In genomic region chr10:27504897-27505457, GRCh38 we compare ENCODE assay signal across 8 cellular contexts. TPM values are rescaled to one million over a fixed set of nuclear protein-coding genes. Genes with fewer than 3 reads are reported as not detected.
A peak's percentile ranks its signal among the peaks of the same experiment; 100 is the strongest.
DNase-seq lines count a peak whose midpoint lies in the region; ATAC-seq and TF ChIP-seq lines count a peak whose summit lies in the region.

No MANE protein-coding gene starts in this region.

- H3K79me2 ChIP-seq in MM.1S (ENCODE audit: low read length) = peaks cover 58% of the 10 kb centered on the region

- no peak for TF ChIP-seq CTCF in MM.1S (IDR thresholded peaks at IDR 0.05; ENCODE audit: low read length)
- no peak for TF ChIP-seq CTCF in coronary artery (IDR thresholded peaks at IDR 0.05)
- no peak for TF ChIP-seq CTCF in mucosa of descending colon (IDR thresholded peaks at IDR 0.05)

- peak overlapping the region; percentile 85 for H3K27ac ChIP-seq in BLaER1
- H3K27ac ChIP-seq in MM.1S (ENCODE audit: low read length) = peak overlapping the region; percentile 54; the same call in 1 of the 2 replicates
- H3K27ac ChIP-seq in coronary artery = peak overlapping the region; percentile 85 to 95

- H3K4me1 ChIP-seq in BLaER1 (peaks cover 23% of the 10 kb centered on the region), MM.1S (ENCODE audit: low read length) (peaks cover 11% of the 10 kb centered on the region), mucosa of descending colon (ENCODE audit: low read depth) (peaks cover 11% of the 10 kb centered on the region)

- peak overlapping the region; percentile 76; the same call in 1 of the 2 replicates for H2AFZ ChIP-seq in MM.1S (ENCODE audit: low read length)

- DNase-seq in MM.1S (no peak), coronary artery (ENCODE audit: low spot score) (no peak), mucosa of descending colon (no peak), cortex of kidney (lab: John Stamatoyannopoulos, UW) (no peak), retina (no peak)

- H3K36me3 ChIP-seq in BLaER1 = peaks cover 32% of the 10 kb centered on the region; the same call in 1 of the 2 replicates
- no peaks in the 10 kb centered on the region for H3K36me3 ChIP-seq in MM.1S (replicated peaks; ENCODE audit: insufficient read depth, low read length)
- H3K36me3 ChIP-seq in mucosa of descending colon (ENCODE audit: low read depth) = no peaks in the 10 kb centered on the region

- H3K9me3 ChIP-seq in BLaER1 (no peaks in the 10 kb centered on the region), MM.1S (replicated peaks; ENCODE audit: insufficient read depth, low read length) (no peaks in the 10 kb centered on the region), mucosa of descending colon (no peaks in the 10 kb centered on the region)

- H3K4me2 ChIP-seq in BLaER1 (peak overlapping the region; percentile 96), MM.1S (ENCODE audit: low read depth, low read length) (peak overlapping the region; percentile 94)

- ATAC-seq in mucosa of descending colon (peak; percentile 2), GM21526 (IDR thresholded peaks at IDR 0.05; ENCODE audit: low FRiP score, unreplicated experiment) (no peak), HG02973 (IDR thresholded peaks at IDR 0.05; ENCODE audit: unreplicated experiment) (no peak)

- no peaks in the 10 kb centered on the region for H3K9me2 ChIP-seq in MM.1S (replicated peaks; ENCODE audit: insufficient read depth, low read length)

- H3K9ac ChIP-seq in BLaER1 (peak overlapping the region; percentile 94), MM.1S (ENCODE audit: low read length) (peak overlapping the region; percentile 84)

- H3K27me3 ChIP-seq in BLaER1 (no peaks in the 10 kb centered on the region), MM.1S (replicated peaks; ENCODE audit: insufficient read depth, low read length) (no peaks in the 10 kb centered on the region)

- H4K20me1 ChIP-seq in BLaER1 (peaks cover 56% of the 10 kb centered on the region), MM.1S (ENCODE audit: insufficient read depth, low read length) (peaks cover 26% of the 10 kb centered on the region)

- H3K4me3 ChIP-seq in BLaER1 (peak overlapping the region; percentile 86), MM.1S (ENCODE audit: low read length) (peak overlapping the region; percentile 87), coronary artery (peak overlapping the region; percentile 88), mucosa of descending colon (peak overlapping the region; percentile 79)

- H3F3A ChIP-seq in MM.1S (ENCODE audit: insufficient read depth, low read length) = no peaks in the 10 kb centered on the region

- intact Hi-C loops in mucosa of descending colon (cut with DNase I, micrococcal nuclease) = no loop called here

RNA-seq across cellular contexts. Expression of gene RAB18, which starts 0.9 kb away (rescaled TPM):
- 100 to 1,000 TPM in 1 of 3 donors, 10 to 100 TPM in 2; 88.9 to 131 (median 98.9) TPM for total RNA-seq in mucosa of descending colon
